In genomic region chr11:35237860-35238715, GRCh38 we compare ENCODE assay signal across 8 cellular contexts.
A peak's percentile ranks its signal among the peaks of the same experiment; 100 is the strongest.
DNase-seq lines count a peak whose midpoint lies in the region; ATAC-seq and TF ChIP-seq lines count a peak whose summit lies in the region.

No MANE protein-coding gene starts in this region.

- H3K4me3 ChIP-seq in coronary artery (no peak overlapping the region), upper lobe of left lung (no peak overlapping the region)

- peak in 1 of 2 donors; percentile 69 for ATAC-seq in upper lobe of left lung (ENCODE audit: low FRiP score in 2 of 2)
- ATAC-seq in HG02759 (IDR thresholded peaks at IDR 0.05; ENCODE audit: unreplicated experiment): no peak

- DNase-seq in NCI-H524 (lab: John Stamatoyannopoulos, UW): peak; percentile 4 to 51
- DNase-seq in NCI-H524 treated with DMSO at 0.1 percent for 48 hours (lab: John Stamatoyannopoulos, UW): no peak
- peak; percentile 63 for DNase-seq in NCI-H1092 (lab: John Stamatoyannopoulos, UW)
- peak; percentile 25 for DNase-seq in T follicular helper cell (ENCODE audit: low read depth)
- DNase-seq in coronary artery (ENCODE audit: low spot score): no peak
- DNase-seq in midbrain (lab: John Stamatoyannopoulos, UW): peak; percentile 36
- DNase-seq in upper lobe of left lung: peak in 1 of 2 donors; percentile 65

- no peak overlapping the region for H3K27ac ChIP-seq in coronary artery
- H3K27ac ChIP-seq in upper lobe of left lung: peak overlapping the region in 2 of 4 donors; percentile 37 to 52

- TF ChIP-seq POLR2A in upper lobe of left lung (IDR thresholded peaks at IDR 0.05): no peak

- no peaks in the 10 kb centered on the region for H3K9me3 ChIP-seq in upper lobe of left lung

- no peaks in the 10 kb centered on the region for H3K36me3 ChIP-seq in upper lobe of left lung

- H3K27me3 ChIP-seq in upper lobe of left lung: no peaks in the 10 kb centered on the region

- TF ChIP-seq EP300 in upper lobe of left lung (IDR thresholded peaks at IDR 0.05): no peak

- TF ChIP-seq CTCF in coronary artery (IDR thresholded peaks at IDR 0.05) (peak; percentile 51), upper lobe of left lung (IDR thresholded peaks at IDR 0.05) (peak; percentile 59 to 86 (median 68))

- peaks cover 5 to 26% (median 15%) of the 10 kb centered on the region in 4 donors for H3K4me1 ChIP-seq in upper lobe of left lung

- WGBS in upper lobe of left lung, 2 donors: 53 to 58% methylated on average over 15 of the region's 15 CpGs

Comparison
In these comparisons a context has a peak if more than half of its experiments do, and no peak if none do; other contexts are left out.
1. DNase-seq: peak in NCI-H524 (2 of 2), NCI-H1092 (single experiment), T follicular helper cell (single experiment) and midbrain (single experiment); none in NCI-H524 treated with DMSO at 0.1 percent for 48 hours (single experiment) and coronary artery (single experiment).